In genomic region chr4:105197777-105198176, GRCh38 we compare ENCODE assay signal across 1 cellular context.
TF ChIP-seq lines count a peak whose summit lies in the region.

No MANE protein-coding gene starts in this region.

TF ChIP-seq in SK-N-SH, 30 proteins besides CTCF, POLR2A, EP300 and RAD21 (continued from another document):
- TF ChIP-seq FOXM1 (IDR thresholded peaks at IDR 0.05; ENCODE audit: low read depth) (no peak), GATA2 (CRISPR knock-in tag; IDR thresholded peaks at IDR 0.05) (no peak), ZBTB33 (IDR thresholded peaks at IDR 0.05; ENCODE audit: borderline replicate concordance, low read depth) (no peak), RXRA (IDR thresholded peaks at IDR 0.05; ENCODE audit: borderline replicate concordance, low read depth) (no peak), FOSL2 (IDR thresholded peaks at IDR 0.05; ENCODE audit: borderline replicate concordance, low read depth) (peak; percentile 13; the same call in 1 of the 2 replicates), EZH2phosphoT487 (IDR thresholded peaks at IDR 0.05; ENCODE audit: borderline replicate concordance, low read depth) (no peak), POLR2AphosphoS5 (IDR thresholded peaks at IDR 0.05; ENCODE audit: low read depth, low read length) (no peak), RFX5 (IDR thresholded peaks at IDR 0.05; ENCODE audit: low read length) (no peak), JUND (IDR thresholded peaks at IDR 0.05) (0 out of 2 replicates have a peak, but pooled peaks have one; percentile 6), YY1 (IDR thresholded peaks at IDR 0.05; ENCODE audit: low read depth) (no peak), NRF1 (IDR thresholded peaks at IDR 0.05; ENCODE audit: low read depth, low read length) (no peak)
